11 cellular contexts compared by ENCODE assay signal in the genomic region with DNA sequence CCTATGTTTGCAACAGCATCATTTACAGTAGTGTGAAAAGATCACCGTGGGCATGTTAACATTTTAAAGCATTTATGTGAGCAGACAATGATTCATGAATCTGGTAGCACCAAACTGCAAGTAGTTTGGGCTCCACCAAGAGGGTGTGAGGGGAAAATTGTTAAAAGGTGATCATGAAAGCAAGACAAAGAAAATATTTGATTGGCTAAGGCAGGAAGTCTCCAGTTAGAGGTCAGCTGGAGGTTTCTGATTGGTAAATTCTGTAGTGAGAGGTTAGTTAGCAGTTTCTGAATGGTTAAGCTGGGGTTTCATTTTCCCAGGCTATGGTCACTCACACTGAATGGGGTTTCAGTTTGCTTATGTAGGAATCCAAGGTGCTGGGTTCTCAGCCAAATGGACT. TPM values are rescaled to one million over a fixed set of nuclear protein-coding genes. Genes with fewer than 3 reads are reported as not detected.
A peak's percentile ranks its signal among the peaks of the same experiment; 100 is the strongest.
DNase-seq lines count a peak whose midpoint lies in the region; ATAC-seq, FAIRE-seq and TF ChIP-seq lines count a peak whose summit lies in the region.
"Had no signal": no experiment of that assay in that cellular context is flagged by ENCODE, and none has a peak within 500 bp of the region (broad histone marks: within the 10 kb centered on the region; RNA-seq: fewer than 3 reads in every experiment).

No MANE protein-coding gene starts in this region.

- no peaks in the 10 kb centered on the region for H3K9me3 ChIP-seq in H1 (ENCODE audit: insufficient read depth in 2 of 2, low read depth in 1 of 2, low read length in 1 of 2)
- no peaks in the 10 kb centered on the region for H3K9me3 ChIP-seq in mucosa of descending colon

- no peaks in the 10 kb centered on the region for H4K20me1 ChIP-seq in H1 (replicated peaks in 1 of 2; ENCODE audit: control insufficient read depth in 1 of 2, insufficient read depth in 2 of 2, low read length in 2 of 2)

- no peak overlapping the region for H2BK15ac ChIP-seq in H1 (ENCODE audit: low read length)

- H3K23me2 ChIP-seq in H1 (ENCODE audit: low read depth, low read length), result no peaks in the 10 kb centered on the region

- POLR2A ChIA-PET in H1 (lab: Charles Lee; ENCODE audit: partially characterized antibody), result no interaction called here
- POLR2A ChIA-PET in T-cell (lab: Charles Lee), result no interaction called here

- no peak overlapping the region for H3K56ac ChIP-seq in H1 (replicated peaks; ENCODE audit: insufficient read length, low read depth, low read length)

- no peak overlapping the region for H3K4me3 Mint-ChIP-seq in T-cell

- no peak overlapping the region for H4K8ac ChIP-seq in H1 (ENCODE audit: extremely low read depth, insufficient read depth, low read length)

- no peak for TF ChIP-seq CTCF in H1 (IDR thresholded peaks at IDR 0.05; ENCODE audit: control extremely low read depth in 1 of 3, insufficient read depth in 1 of 3, low read depth in 1 of 3, low read length in 3 of 3)
- TF ChIP-seq CTCF in mucosa of descending colon (IDR thresholded peaks at IDR 0.05), result no peak

- H3K4ac ChIP-seq in H1 (replicated peaks; ENCODE audit: insufficient read length, low read depth, low read length), result no peak overlapping the region

- no peak overlapping the region for H3K4me2 ChIP-seq in H1 (ENCODE audit: insufficient read depth in 1 of 2, low read depth in 2 of 2, low read length in 2 of 2)

- H3K23ac ChIP-seq in H1 (ENCODE audit: insufficient read length), result no peak overlapping the region

- H2BK5ac ChIP-seq in H1 (ENCODE audit: low read depth, low read length), result no peak overlapping the region

- intact Hi-C loops in mucosa of descending colon (cut with DNase I, micrococcal nuclease), result no loop called here

- TF ChIP-seq RAD21 in H1 (IDR thresholded peaks at IDR 0.05 in 1 of 2, conservative IDR thresholded peaks at IDR 0.05 in 1 of 2; ENCODE audit: low read depth in 2 of 2, low read length in 2 of 2), result peak; percentile 34 to 38; a peak in 3 of 4 replicates

- H3K79me2 ChIP-seq in H1 (ENCODE audit: control insufficient read depth in 1 of 2, insufficient read depth in 2 of 2, low read length in 2 of 2), result no peaks in the 10 kb centered on the region

- H3K9ac ChIP-seq in H1 (replicated peaks in 1 of 4; ENCODE audit: extremely low read depth in 1 of 4, low read depth in 3 of 4, low read length in 3 of 4), result no peak overlapping the region

- no peak overlapping the region for H2AFZ ChIP-seq in H1 (ENCODE audit: low read length)

- no peaks in the 10 kb centered on the region for H3K27me3 ChIP-seq in H1 (replicated peaks in 1 of 4; ENCODE audit: control insufficient read depth in 3 of 4, extremely low read depth in 1 of 4, insufficient read depth in 3 of 4, low read length in 3 of 4)

- H3K27me3 Mint-ChIP-seq in T-cell, result peaks cover 22 to 33% of the 10 kb centered on the region in 2 donors

- H3K79me1 ChIP-seq in H1 (ENCODE audit: low read depth, low read length), result no peaks in the 10 kb centered on the region

- no peak overlapping the region for H2BK20ac ChIP-seq in H1 (ENCODE audit: low read length)

- H4K91ac ChIP-seq in H1 (replicated peaks; ENCODE audit: insufficient read length, low read length), result no peak overlapping the region

- no peak overlapping the region for H3K27ac ChIP-seq in H1 (ENCODE audit: low read depth, low read length)

- WGBS in H1 (ENCODE audit: extremely low coverage in 1 of 2, insufficient coverage in 1 of 2, insufficient read length in 1 of 2, insufficient replicate concordance in 2 of 2, low coverage in 1 of 2, low lambda C conversion rate in 2 of 2, missing lambda C conversion rate in 1 of 2), 2 experiments, result 95% methylated on average over 1 of the region's 1 CpG; no CpG with 5 or more reads in 1 of the 2 experiments

- H2AK5ac ChIP-seq in H1 (ENCODE audit: low read depth, low read length), result no peak overlapping the region

- no peaks in the 10 kb centered on the region for H3K4me1 ChIP-seq in H1 (replicated peaks in 1 of 4; ENCODE audit: control insufficient read depth in 3 of 4, insufficient read depth in 4 of 4, low read length in 3 of 4)
- H3K4me1 ChIP-seq in mucosa of descending colon (ENCODE audit: low read depth), result no peaks in the 10 kb centered on the region

- no peak overlapping the region for H3K4me3 ChIP-seq in H1 (ENCODE audit: extremely low read depth in 1 of 4, insufficient read depth in 2 of 4, low read depth in 3 of 4, low read length in 4 of 4)
- no peak overlapping the region for H3K4me3 ChIP-seq in mucosa of descending colon

- no peaks in the 10 kb centered on the region for H3K9me3 Mint-ChIP-seq in T-cell

- CTCF ChIA-PET in H1 (lab: Charles Lee; ENCODE audit: partially characterized antibody) (interaction anchor here (0.6 to 2.0 kb wide), 5 partner anchors 8 to 396 kb away, joined by 3 to 15 read pairs (median 3); no protein-coding TSS in a partner anchor), T-cell (lab: Charles Lee) (no interaction called here)

- no peak overlapping the region for H2BK120ac ChIP-seq in H1 (replicated peaks; ENCODE audit: low read depth, low read length)

- H3K18ac ChIP-seq in H1 (ENCODE audit: extremely low read depth, low read length), result no peak overlapping the region

- no peak overlapping the region for H3K14ac ChIP-seq in H1 (ENCODE audit: insufficient read length)

- no peak overlapping the region for H2BK12ac ChIP-seq in H1 (ENCODE audit: low read depth, low read length)

- peak; percentile 89 for ATAC-seq in GM21576 (IDR thresholded peaks at IDR 0.05; ENCODE audit: unreplicated experiment)
- peak; percentile 98 for ATAC-seq in HG03354 (IDR thresholded peaks at IDR 0.05; ENCODE audit: poor library complexity, severe bottlenecking, unreplicated experiment)
- ATAC-seq in T-cell (replicated peaks in 1 of 4), result no peak
- no peak for ATAC-seq in mucosa of descending colon

- TF ChIP-seq POLR2A in H1 (IDR thresholded peaks at IDR 0.05; ENCODE audit: control extremely low read depth in 1 of 2, low read depth in 2 of 2, low read length in 2 of 2), result no peak

- H3K27ac Mint-ChIP-seq in T-cell, result no peak overlapping the region

- DNase-seq in NCI-H146 (lab: John Stamatoyannopoulos, UW) (peak; percentile 7), NCI-H146 treated with DMSO at 0.1 percent for 48 hours (lab: John Stamatoyannopoulos, UW; ENCODE audit: unreplicated experiment) (no peak), H1 (ENCODE audit: low read depth in 1 of 2, low spot score in 2 of 2) (no peak), T-cell (no peak), mucosa of descending colon (no peak)
- no peak for DNase-seq in stimulated activated CD4-positive, alpha-beta T cell treated with anti-CD3 and anti-CD28 coated beads, Interleukin-1b, Interleukin-23, amount 100 ng/mL, for 48 hours
- DNase-seq: activated CD4-positive, CD25-positive, alpha-beta regulatory T cell; hippocampal formation had no signal

- H4K5ac ChIP-seq in H1 (ENCODE audit: insufficient read length, low read depth, low read length), result no peak overlapping the region

- H3K36me3 Mint-ChIP-seq in T-cell, result no peaks in the 10 kb centered on the region

- H3K4me1 Mint-ChIP-seq in T-cell, result no peaks in the 10 kb centered on the region

- no peak for TF ChIP-seq EP300 in H1 (IDR thresholded peaks at IDR 0.05; ENCODE audit: borderline replicate concordance in 1 of 2, low read depth in 2 of 2, low read length in 2 of 2)

- H3K36me3 ChIP-seq in H1 (ENCODE audit: control insufficient read depth in 2 of 4, insufficient read depth in 4 of 4, low read length in 3 of 4) (no peaks in the 10 kb centered on the region), mucosa of descending colon (ENCODE audit: low read depth) (no peaks in the 10 kb centered on the region)

- peak; percentile 55 for FAIRE-seq in H1 (lab: Jason Lieb, UNC)
- FAIRE-seq: A204.1 had no signal

TF ChIP-seq in H1, 55 proteins besides CTCF, POLR2A, EP300 and RAD21 (continues in another document):
- TF ChIP-seq SAP30 (IDR thresholded peaks at IDR 0.05; ENCODE audit: insufficient read depth, insufficient replicate concordance, low read length) (no peak), EGR1 (IDR thresholded peaks at IDR 0.05; ENCODE audit: borderline replicate concordance, low read depth, low read length) (no peak), POU5F1 (IDR thresholded peaks at IDR 0.05; ENCODE audit: low read depth, low read length) (no peak), GTF2F1 (IDR thresholded peaks at IDR 0.05; ENCODE audit: borderline replicate concordance, low read depth, low read length) (no peak), MAX (IDR thresholded peaks at IDR 0.05) (no peak), CHD1 (IDR thresholded peaks at IDR 0.05; ENCODE audit: low read depth, low read length) (no peak), NRF1 (IDR thresholded peaks at IDR 0.05; ENCODE audit: low read depth, low read length) (no peak), TCF12 (IDR thresholded peaks at IDR 0.05; ENCODE audit: low read depth, low read length) (no peak), BRCA1 (IDR thresholded peaks at IDR 0.05; ENCODE audit: low read depth, low read length) (no peak), SIX5 (IDR thresholded peaks at IDR 0.05; ENCODE audit: low read depth, low read length) (no peak)

RNA-seq across cellular contexts. Expression of gene DRD1, which starts 13.5 kb away (rescaled TPM):
- total RNA-seq in H1 (2021; fragmentation: NEBNext Ultra II Directional; extraction: Animal tissue kit (Norgen Biotek cat#: 25700)), result 0.08 and 0.19 TPM in 2 replicates
- 0.03 and 0.05 TPM in 2 replicates for polyA plus RNA-seq in H1 (2011; rRNA removed)
- polyA plus RNA-seq in H1 (2011; cell fraction: cytosol; rRNA removed), result 0.06 TPM
- polyA plus RNA-seq in H1 (2011; cell fraction: nucleus; rRNA removed), result 0.10 TPM
- polyA plus RNA-seq in H1 (2012, experiment 1 of 2), result 0.05 to 0.09 TPM (median 0.07 TPM) in 4 replicates
- polyA plus RNA-seq in H1 (2012, experiment 2 of 2), result not detected
- polyA plus RNA-seq in H1 (2013, experiment 1 of 2), result 0.06 TPM
- 0.06 TPM for polyA plus RNA-seq in H1 (2013, experiment 2 of 2)
- 0.13 and 0.15 TPM in 2 replicates for polyA minus RNA-seq in H1 (2011; rRNA and poly(A)+ RNA removed)
- not detected for polyA minus RNA-seq in H1 (2011; cell fraction: cytosol; rRNA and poly(A)+ RNA removed)
- 0.20 TPM for polyA minus RNA-seq in H1 (2011; cell fraction: nucleus; rRNA and poly(A)+ RNA removed)
- total RNA-seq in T-cell (not detected), mucosa of descending colon (under 1 TPM in 1 of 3 donors, not detected in 2; 0.09 TPM)

RNA-seq across cellular contexts. Expression of gene SFXN1, which starts 20.9 kb away (rescaled TPM):
- 94.1 and 97.6 TPM in 2 replicates for total RNA-seq in H1 (2021; fragmentation: NEBNext Ultra II Directional; extraction: Animal tissue kit (Norgen Biotek cat#: 25700))
- 54.5 and 72.7 TPM in 2 replicates for polyA plus RNA-seq in H1 (2011; rRNA removed)
- polyA plus RNA-seq in H1 (2011; cell fraction: cytosol; rRNA removed), result 81.1 TPM
- 67.1 TPM for polyA plus RNA-seq in H1 (2011; cell fraction: nucleus; rRNA removed)
- polyA plus RNA-seq in H1 (2012, experiment 1 of 2), result 77.2 to 112 TPM (median 101 TPM) in 4 replicates
- polyA plus RNA-seq in H1 (2012, experiment 2 of 2), result 39.1 TPM
- 30.9 TPM for polyA plus RNA-seq in H1 (2013, experiment 1 of 2)
- polyA plus RNA-seq in H1 (2013, experiment 2 of 2), result 32.6 TPM
- polyA minus RNA-seq in H1 (2011; rRNA and poly(A)+ RNA removed), result 249 and 320 TPM in 2 replicates
- polyA minus RNA-seq in H1 (2011; cell fraction: cytosol; rRNA and poly(A)+ RNA removed), result 55.5 TPM
- polyA minus RNA-seq in H1 (2011; cell fraction: nucleus; rRNA and poly(A)+ RNA removed), result 81.9 TPM
- total RNA-seq in T-cell (10 to 100 TPM; 78.8 to 97.0 (median 84.1) TPM), mucosa of descending colon (100 to 1,000 TPM in 1 of 3 donors, 10 to 100 TPM in 2; 56.8 to 122 (median 92.5) TPM)

Comparison
In these comparisons a context has a peak if more than half of its experiments do, and no peak if none do; other contexts are left out.
1. ATAC-seq: peak in GM21576 (single experiment) and HG03354 (single experiment); none in T-cell (0 of 4) and mucosa of descending colon (single experiment).